14 cellular contexts compared by ENCODE assay signal in genomic region chr2:240351826-240352426, GRCh38.
DNase-seq lines count a peak whose midpoint lies in the region; ATAC-seq and TF ChIP-seq lines count a peak whose summit lies in the region.
"Had no signal": no experiment of that assay in that cellular context is flagged by ENCODE, and none has a peak within 500 bp of the region (broad histone marks: within the 10 kb centered on the region; RNA-seq: fewer than 3 reads in every experiment).

No MANE protein-coding gene starts in this region.

- ATAC-seq in heart left ventricle = peak in 2 of 4 donors; percentile 10 to 42
- no peak for ATAC-seq in GM18511 (IDR thresholded peaks at IDR 0.05; ENCODE audit: unreplicated experiment)
- ATAC-seq: stimulated activated naive CD8-positive, alpha-beta T cell treated with anti-CD3 and anti-CD28 coated beads, Interleukin-15, Interleukin-2, amounts not matched to agents 100 U/mL and 50 U/mL, for 24 hours had no signal

- no peak overlapping the region for H3K27ac Mint-ChIP-seq in CD14-positive monocyte

- peak overlapping the region in 1 of 12 donors; percentile 17 for H3K27ac ChIP-seq in heart left ventricle
- H3K27ac ChIP-seq in left ventricle myocardium inferior (replicated peaks) = no peak overlapping the region
- no peak overlapping the region for H3K27ac ChIP-seq in testis
- H3K27ac ChIP-seq: SJCRH30 had no signal

- TF ChIP-seq POLR2A in heart left ventricle (IDR thresholded peaks at IDR 0.05) = no peak
- no peak for TF ChIP-seq POLR2A in testis (IDR thresholded peaks at IDR 0.05)

- H3K27me3 Mint-ChIP-seq in CD14-positive monocyte (ENCODE audit: low read depth in 3 of 3) = peaks cover 3 to 6% (median 4%) of the 10 kb centered on the region in 3 donors

- TF ChIP-seq CTCF in heart left ventricle (IDR thresholded peaks at IDR 0.05) (no peak), left ventricle myocardium inferior (IDR thresholded peaks at IDR 0.05; ENCODE audit: borderline replicate concordance) (no peak), testis (IDR thresholded peaks at IDR 0.05) (no peak), CD14-positive monocyte (IDR thresholded peaks at IDR 0.05) (no peak)

- H3K4me3 Mint-ChIP-seq in CD14-positive monocyte = no peak overlapping the region

- DNase-seq in heart left ventricle = peak in 4 of 5 donors; percentile 36 to 44 (median 40)
- no peak for DNase-seq in left ventricle myocardium inferior
- DNase-seq in NCI-H2171 treated with DMSO at 0.1 percent for 48 hours (lab: John Stamatoyannopoulos, UW) = peak; percentile 68
- peak; percentile 58 for DNase-seq in cerebellum (ENCODE audit: low spot score)
- DNase-seq in testis = peak; percentile 61
- DNase-seq in CD14-positive monocyte (ENCODE audit: low spot score) = no peak
- DNase-seq in effector CD4-positive, alpha-beta T cell = no peak
- DNase-seq: activated CD4-positive, alpha-beta T cell treated with anti-CD3 and anti-CD28 coated beads, Interleukin-2, amount 50 U/mL, for 1 hour; Caco-2; GF-D8; SJCRH30; stimulated activated naive CD8-positive, alpha-beta T cell treated with anti-CD3 and anti-CD28 coated beads, Interleukin-15, Interleukin-2, amounts not matched to agents 100 U/mL and 50 U/mL, for 24 hours; T-helper 9 cell had no signal

- H3K4me1 ChIP-seq in heart left ventricle = peaks cover 0 to 24% (median 0%) of the 10 kb centered on the region in 12 donors
- peaks cover 5% of the 10 kb centered on the region for H3K4me1 ChIP-seq in left ventricle myocardium inferior
- no peaks in the 10 kb centered on the region for H3K4me1 ChIP-seq in testis
- H3K4me1 ChIP-seq: Caco-2 had no signal

- H3K27me3 ChIP-seq in heart left ventricle (peaks cover 0 to 3% (median 0%) of the 10 kb centered on the region in 9 donors), left ventricle myocardium inferior (ENCODE audit: low read depth) (peaks cover 5% of the 10 kb centered on the region), testis (no peaks in the 10 kb centered on the region)

- 45 to 50% (median 49%) methylated on average over 11 to 14 of the region's 14 CpGs for WGBS in heart left ventricle, 4 donors
- WGBS in testis, 2 donors = 72% methylated on average over 10 to 14 of the region's 14 CpGs

- H3K9me3 ChIP-seq in heart left ventricle (no peaks in the 10 kb centered on the region), left ventricle myocardium inferior (replicated peaks) (no peaks in the 10 kb centered on the region), testis (no peaks in the 10 kb centered on the region)
- H3K9me3 ChIP-seq: Caco-2, SJCRH30 had no signal

- H3K36me3 Mint-ChIP-seq in CD14-positive monocyte = no peaks in the 10 kb centered on the region

- H3K4me3 ChIP-seq in heart left ventricle (no peak overlapping the region), left ventricle myocardium inferior (no peak overlapping the region), testis (no peak overlapping the region)
- H3K4me3 ChIP-seq: SJCRH30 had no signal

- no peaks in the 10 kb centered on the region for H3K36me3 ChIP-seq in heart left ventricle
- H3K36me3 ChIP-seq in left ventricle myocardium inferior = no peaks in the 10 kb centered on the region
- H3K36me3 ChIP-seq in testis (ENCODE audit: low read depth, missing control alignments) = no peaks in the 10 kb centered on the region
- H3K36me3 ChIP-seq: SJCRH30 had no signal

- no peaks in the 10 kb centered on the region for H3K4me1 Mint-ChIP-seq in CD14-positive monocyte

- H3K9me3 Mint-ChIP-seq in CD14-positive monocyte = peaks cover 4 to 15% (median 11%) of the 10 kb centered on the region in 7 donors

- intact Hi-C loops in heart left ventricle (cut with DNase I) (no loop called here), left ventricle myocardium inferior (cut with micrococcal nuclease) (no loop called here), testis (cut with DNase I; ENCODE audit: low total_unique reads) (no loop called here), CD14-positive monocyte (cut with micrococcal nuclease) (no loop called here)

Comparison
In these comparisons a context has a peak if more than half of its experiments do, and no peak if none do; other contexts are left out.
1. DNase-seq: peak in heart left ventricle (4 of 5), NCI-H2171 treated with DMSO at 0.1 percent for 48 hours (single experiment), cerebellum (single experiment) and testis (single experiment); none in left ventricle myocardium inferior (single experiment), CD14-positive monocyte (single experiment) and effector CD4-positive, alpha-beta T cell (single experiment).